Comparison of ENCODE assay signal across 17 cellular contexts in genomic region chr12:122304924-122305323, GRCh38.
"Had no signal": no experiment of that assay in that cellular context is flagged by ENCODE, and none has a peak within 500 bp of the region (broad histone marks: within the 10 kb centered on the region; RNA-seq: fewer than 3 reads in every experiment).

No MANE protein-coding gene starts in this region.

- H3K9me3 ChIP-seq: ascending aorta, gastrocnemius medialis, upper lobe of right lung had no signal

- H3K27me3 ChIP-seq: ascending aorta, gastrocnemius medialis, upper lobe of right lung had no signal

- H3K4me3 Mint-ChIP-seq: activated naive CD4-positive, alpha-beta T cell treated with anti-CD3 and anti-CD28 coated beads, Interleukin-2, amount 10 ng/mL, durations not matched to agents 7 days and 5 days; activated naive CD8-positive, alpha-beta T cell treated with anti-CD3 and anti-CD28 coated beads, Interleukin-2, amount 50 U/mL, for 24 hours had no signal

- ATAC-seq: activated naive CD8-positive, alpha-beta T cell treated with anti-CD3 and anti-CD28 coated beads, Interleukin-2, amount 50 U/mL, for 24 hours; esophagus mucosa; gastrocnemius medialis; left lobe of liver; upper lobe of right lung had no signal

- H3K4me1 ChIP-seq: ascending aorta, gastrocnemius medialis, upper lobe of right lung had no signal

- H3K4me3 ChIP-seq: ascending aorta, coronary artery, gastrocnemius medialis, upper lobe of right lung had no signal

- H3K9me3 Mint-ChIP-seq: activated naive CD4-positive, alpha-beta T cell treated with anti-CD3 and anti-CD28 coated beads, Interleukin-2, amount 10 ng/mL, durations not matched to agents 7 days and 5 days; activated naive CD8-positive, alpha-beta T cell treated with anti-CD3 and anti-CD28 coated beads, Interleukin-2, amount 50 U/mL, for 24 hours had no signal

- H3K27ac Mint-ChIP-seq: activated naive CD4-positive, alpha-beta T cell treated with anti-CD3 and anti-CD28 coated beads, Interleukin-2, amount 10 ng/mL, durations not matched to agents 7 days and 5 days; activated naive CD8-positive, alpha-beta T cell treated with anti-CD3 and anti-CD28 coated beads, Interleukin-2, amount 50 U/mL, for 24 hours; progenitor cell of endocrine pancreas had no signal

- H3K27ac ChIP-seq: ascending aorta, coronary artery, gastrocnemius medialis, upper lobe of right lung had no signal

- DNase-seq: activated CD4-positive, alpha-beta T cell treated with anti-CD3 and anti-CD28 coated beads, Interleukin-2, amount 50 U/mL, for 1 hour; activated CD8-positive, alpha-beta memory T cell treated with anti-CD3 and anti-CD28 coated beads for 24 hours; activated CD8-positive, alpha-beta memory T cell treated with anti-CD3 and anti-CD28 coated beads, Interleukin-2, amount 50 U/mL, for 48 hours; activated effector memory CD4-positive, alpha-beta T cell treated with Interleukin-2 at 50 U/mL for 16 hours; activated naive CD4-positive, alpha-beta T cell treated with anti-CD3 and anti-CD28 coated beads, Interleukin-2, amount 10 ng/mL, durations not matched to agents 7 days and 5 days; activated naive CD8-positive, alpha-beta T cell treated with anti-CD3 and anti-CD28 coated beads, Interleukin-2, amount 50 U/mL, for 24 hours; activated T-cell treated with anti-CD3 and anti-CD28 coated beads, Interleukin-2, amount 50 U/mL, for 48 hours; gastrocnemius medialis; kidney; stimulated activated naive CD4-positive, alpha-beta T cell; T-helper 9 cell; upper lobe of right lung had no signal

- H3K4me1 Mint-ChIP-seq: activated naive CD4-positive, alpha-beta T cell treated with anti-CD3 and anti-CD28 coated beads, Interleukin-2, amount 10 ng/mL, durations not matched to agents 7 days and 5 days; activated naive CD8-positive, alpha-beta T cell treated with anti-CD3 and anti-CD28 coated beads, Interleukin-2, amount 50 U/mL, for 24 hours had no signal

- H3K27me3 Mint-ChIP-seq: activated naive CD4-positive, alpha-beta T cell treated with anti-CD3 and anti-CD28 coated beads, Interleukin-2, amount 10 ng/mL, durations not matched to agents 7 days and 5 days; activated naive CD8-positive, alpha-beta T cell treated with anti-CD3 and anti-CD28 coated beads, Interleukin-2, amount 50 U/mL, for 24 hours; progenitor cell of endocrine pancreas had no signal
